ENCODE assay signal across 9 cellular contexts in genomic region chr6:127690092-127690491, GRCh38.
DNase-seq lines count a peak whose midpoint lies in the region; ATAC-seq and TF ChIP-seq lines count a peak whose summit lies in the region.
"Had no signal": no experiment of that assay in that cellular context is flagged by ENCODE, and none has a peak within 500 bp of the region (broad histone marks: within the 10 kb centered on the region; RNA-seq: fewer than 3 reads in every experiment).

No MANE protein-coding gene starts in this region.

- intact Hi-C loops in ovary (cut with DNase I) = no loop called here

- H3K9ac ChIP-seq in endodermal cell (ENCODE audit: extremely low read depth, low read length, poor library complexity, severe bottlenecking) = no peak overlapping the region

- H3K27ac Mint-ChIP-seq in endodermal cell = no peak overlapping the region
- H3K27ac Mint-ChIP-seq: T-helper 1 cell treated with Interleukin-12 subunit alpha and Interleukin-12 subunit beta and Interleukin-4 antibody, amounts not matched to agents 30 μg/mL and 1 μg/mL, for 36 hours had no signal

- DNase-seq in NCI-H1694 treated with DMSO at 0.1 percent for 48 hours (lab: John Stamatoyannopoulos, UW) (peak; percentile 42), endodermal cell (no peak), ovary (no peak), activated gamma-delta T cell (lab: John Stamatoyannopoulos, UW) (no peak)
- DNase-seq: effector CD8-positive, alpha-beta T cell had no signal

- H3K4me3 ChIP-seq in endodermal cell (ENCODE audit: low read length) (no peak overlapping the region), ovary (no peak overlapping the region)

- H3K9me3 Mint-ChIP-seq in endodermal cell = peaks cover 4% of the 10 kb centered on the region

- H3K36me3 Mint-ChIP-seq in endodermal cell (ENCODE audit: low read depth) = no peaks in the 10 kb centered on the region

- TF ChIP-seq POLR2A in ovary (IDR thresholded peaks at IDR 0.05) = no peak

- H3K27me3 ChIP-seq in endodermal cell (ENCODE audit: control insufficient read depth, insufficient read depth, low read length, poor library complexity, severe bottlenecking) (no peaks in the 10 kb centered on the region), ovary (no peaks in the 10 kb centered on the region)

- TF ChIP-seq EP300 in ovary (IDR thresholded peaks at IDR 0.05) = no peak

- H3K4me1 Mint-ChIP-seq in endodermal cell = no peaks in the 10 kb centered on the region

- no peaks in the 10 kb centered on the region for H3K36me3 ChIP-seq in endodermal cell (ENCODE audit: control insufficient read depth, insufficient read depth, low read length)
- no peaks in the 10 kb centered on the region for H3K36me3 ChIP-seq in ovary

- no peak overlapping the region for H3K4me3 Mint-ChIP-seq in endodermal cell
- H3K4me3 Mint-ChIP-seq: T-helper 1 cell treated with Interleukin-12 subunit alpha and Interleukin-12 subunit beta and Interleukin-4 antibody, amounts not matched to agents 30 μg/mL and 1 μg/mL, for 36 hours had no signal

- TF ChIP-seq CTCF in GM12872 (IDR thresholded peaks at IDR 0.05; ENCODE audit: insufficient read depth, low read depth, low read length) = peak; percentile 48
- TF ChIP-seq CTCF in endodermal cell (conservative IDR thresholded peaks at IDR 0.05) = peak; percentile 78
- TF ChIP-seq CTCF in ovary (IDR thresholded peaks at IDR 0.05) = peak; percentile 13 to 32 (median 30)

- no peaks in the 10 kb centered on the region for H3K9me3 ChIP-seq in endodermal cell (ENCODE audit: control insufficient read depth, low read length)
- H3K9me3 ChIP-seq in ovary = no peaks in the 10 kb centered on the region

- H3K27ac ChIP-seq in endodermal cell (ENCODE audit: low read depth, low read length) (no peak overlapping the region), ovary (no peak overlapping the region)

- no peaks in the 10 kb centered on the region for H3K27me3 Mint-ChIP-seq in endodermal cell (ENCODE audit: insufficient read depth)

- no peaks in the 10 kb centered on the region for H3K4me1 ChIP-seq in endodermal cell (ENCODE audit: control insufficient read depth, insufficient read depth, low read length)
- H3K4me1 ChIP-seq in ovary (ENCODE audit: insufficient read depth) = no peaks in the 10 kb centered on the region

- ATAC-seq in GM18870 (IDR thresholded peaks at IDR 0.05; ENCODE audit: unreplicated experiment) (no peak), HG03108 (IDR thresholded peaks at IDR 0.05; ENCODE audit: unreplicated experiment) (no peak)
